ENCODE assay signal across 8 cellular contexts in genomic region chr20:25310921-25311728, GRCh38.
A peak's percentile ranks its signal among the peaks of the same experiment; 100 is the strongest.
DNase-seq lines count a peak whose midpoint lies in the region; ATAC-seq, FAIRE-seq and TF ChIP-seq lines count a peak whose summit lies in the region.

No MANE protein-coding gene starts in this region.

- no peak for FAIRE-seq in HTR-8/SVneo (lab: Jason Lieb, UNC)

- H3K27ac ChIP-seq in foreskin keratinocyte: no peak overlapping the region

- peaks cover 28 to 34% (median 28%) of the 10 kb centered on the region in 3 donors for H3K4me1 Mint-ChIP-seq in T-cell

- no peaks in the 10 kb centered on the region for H3K36me3 ChIP-seq in skeletal muscle satellite cell (ENCODE audit: insufficient read depth, low read length)

- no peak for ATAC-seq in T-cell (replicated peaks in 1 of 4)
- ATAC-seq in foreskin keratinocyte: peak; percentile 1
- no peak for ATAC-seq in GM18520 (IDR thresholded peaks at IDR 0.05; ENCODE audit: unreplicated experiment)
- ATAC-seq in GM18909 (IDR thresholded peaks at IDR 0.05; ENCODE audit: poor library complexity, unreplicated experiment): no peak

- peak overlapping the region; percentile 85 to 90 for H3K27ac Mint-ChIP-seq in T-cell

- H3K27me3 ChIP-seq in foreskin keratinocyte: no peaks in the 10 kb centered on the region
- H3K27me3 ChIP-seq in skeletal muscle satellite cell (ENCODE audit: control insufficient read depth, insufficient read depth, low read length): no peaks in the 10 kb centered on the region

- H3K4me1 ChIP-seq in foreskin keratinocyte (peaks cover 9% of the 10 kb centered on the region), skeletal muscle satellite cell (ENCODE audit: control insufficient read depth, insufficient read depth, low read length) (peaks cover 44% of the 10 kb centered on the region)

- peak overlapping the region; percentile 67 for H3K9ac ChIP-seq in skeletal muscle satellite cell (ENCODE audit: low read depth, low read length)

- peak overlapping the region; percentile 57 to 77 (median 65) for H3K4me3 Mint-ChIP-seq in T-cell

- peak overlapping the region; percentile 11; the same call in 1 of the 2 replicates for H3K4me3 ChIP-seq in GM08714 (ENCODE audit: low read length)
- peak overlapping the region; percentile 55 for H3K4me3 ChIP-seq in skeletal muscle satellite cell (ENCODE audit: low read length)

- CTCF ChIA-PET in T-cell (lab: Charles Lee): no interaction called here

- no peak for TF ChIP-seq CTCF in foreskin keratinocyte (conservative IDR thresholded peaks at IDR 0.05)

- POLR2A ChIA-PET in T-cell (lab: Charles Lee): no interaction called here

- peak overlapping the region; percentile 72 for H3K4me2 ChIP-seq in skeletal muscle satellite cell (ENCODE audit: low read length)

- TF ChIP-seq POLR2A in erythroblast (IDR thresholded peaks at IDR 0.05; ENCODE audit: low read length): no peak

- H3K27me3 Mint-ChIP-seq in T-cell: no peaks in the 10 kb centered on the region

- H3K36me3 Mint-ChIP-seq in T-cell: peaks cover 9% of the 10 kb centered on the region

- no peaks in the 10 kb centered on the region for H3K9me3 ChIP-seq in skeletal muscle satellite cell (replicated peaks; ENCODE audit: low read length)

- DNase-seq in T-cell (no peak), foreskin keratinocyte (peak in 1 of 2 donors; percentile 25), erythroblast (lab: John Stamatoyannopoulos, UW) (no peak), HTR-8/SVneo (ENCODE audit: insufficient read length, low spot score) (no peak)

- H3K9me3 Mint-ChIP-seq in T-cell: no peaks in the 10 kb centered on the region
